In genomic region chr3:66227917-66228316, GRCh38 we compare ENCODE assay signal across 1 cellular context.
TF ChIP-seq lines count a peak whose summit lies in the region.

No MANE protein-coding gene starts in this region.

TF ChIP-seq in liver, 16 proteins besides CTCF, POLR2A, EP300 and RAD21 (continued from another document):
- peak; percentile 29 for TF ChIP-seq REST (IDR thresholded peaks at IDR 0.05)
- TF ChIP-seq YY1 (IDR thresholded peaks at IDR 0.05) = no peak
- TF ChIP-seq HNF4G (IDR thresholded peaks at IDR 0.05) = no peak
- peak; percentile 34 for TF ChIP-seq FOXA2 (IDR thresholded peaks at IDR 0.05)
- TF ChIP-seq HNF4A (conservative IDR thresholded peaks at IDR 0.05) = peak in 1 of 2 donors; percentile 14
